In genomic region chr4:151169223-151169622, GRCh38 we compare ENCODE assay signal across 10 cellular contexts.
DNase-seq lines count a peak whose midpoint lies in the region; ATAC-seq and TF ChIP-seq lines count a peak whose summit lies in the region.
"Had no signal": no experiment of that assay in that cellular context is flagged by ENCODE, and none has a peak within 500 bp of the region (broad histone marks: within the 10 kb centered on the region; RNA-seq: fewer than 3 reads in every experiment).

No MANE protein-coding gene starts in this region.

- peaks cover 0 to 72% (median 22%) of the 10 kb centered on the region in 12 donors for H3K4me1 ChIP-seq in heart left ventricle
- peaks cover 6% of the 10 kb centered on the region for H3K4me1 ChIP-seq in psoas muscle

- H3K27ac ChIP-seq in heart left ventricle = peak overlapping the region in 9 of 12 donors; percentile 4 to 72 (median 51)
- no peak overlapping the region for H3K27ac ChIP-seq in psoas muscle
- H3K27ac ChIP-seq: HL-60 had no signal

- no peaks in the 10 kb centered on the region for H3K4me1 Mint-ChIP-seq in effector memory CD8-positive, alpha-beta T cell (ENCODE audit: low read depth in 2 of 2)

- DNase-seq in ELF-1 (ENCODE audit: low read depth, low spot score) = peak; percentile 48
- DNase-seq in heart left ventricle = peak; percentile 71 to 84 (median 80)
- DNase-seq in psoas muscle = peak; percentile 66 to 69
- no peak for DNase-seq in 8988T
- DNase-seq in effector memory CD8-positive, alpha-beta T cell = no peak
- DNase-seq in activated CD8-positive, alpha-beta memory T cell treated with anti-CD3 and anti-CD28 coated beads, Interleukin-2, amount 50 U/mL, for 4 hours = no peak

- H3K9me3 ChIP-seq in heart left ventricle (no peaks in the 10 kb centered on the region), psoas muscle (no peaks in the 10 kb centered on the region)

- no peaks in the 10 kb centered on the region for H3K9me3 Mint-ChIP-seq in effector memory CD8-positive, alpha-beta T cell
- H3K9me3 Mint-ChIP-seq: T-helper 1 cell treated with Interleukin-12 subunit alpha and Interleukin-12 subunit beta and Interleukin-4 antibody, amounts not matched to agents 30 μg/mL and 1 μg/mL, for 36 hours had no signal

- H3K27me3 Mint-ChIP-seq in effector memory CD8-positive, alpha-beta T cell = peaks cover 46 to 51% of the 10 kb centered on the region in 2 donors

- ATAC-seq in SK-N-SH treated with all-trans-retinoic acid at 6 μM for 48 hours (peak; percentile 97), heart left ventricle (peak; percentile 87 to 97 (median 96)), psoas muscle (peak; percentile 61 to 79 (median 74)), HG02885 (IDR thresholded peaks at IDR 0.05; ENCODE audit: poor library complexity, unreplicated experiment) (no peak)
- no peak for ATAC-seq in effector memory CD8-positive, alpha-beta T cell (replicated peaks)

- H3K36me3 Mint-ChIP-seq in effector memory CD8-positive, alpha-beta T cell (ENCODE audit: insufficient read depth) = no peaks in the 10 kb centered on the region

- TF ChIP-seq CTCF in heart left ventricle (IDR thresholded peaks at IDR 0.05) (no peak), psoas muscle (IDR thresholded peaks at IDR 0.05) (no peak)

- 35 to 44% (median 37%) methylated on average over 7 of the region's 7 CpGs for WGBS in heart left ventricle, 4 donors
- WGBS in psoas muscle, 3 donors = 46 to 58% (median 54%) methylated on average over 7 of the region's 7 CpGs

- no peak overlapping the region for H3K27ac Mint-ChIP-seq in effector memory CD8-positive, alpha-beta T cell
- H3K27ac Mint-ChIP-seq: T-helper 1 cell treated with Interleukin-12 subunit alpha and Interleukin-12 subunit beta and Interleukin-4 antibody, amounts not matched to agents 30 μg/mL and 1 μg/mL, for 36 hours had no signal

- peaks cover 0 to 41% (median 10%) of the 10 kb centered on the region in 9 donors for H3K36me3 ChIP-seq in heart left ventricle
- peaks cover 0 to 26% of the 10 kb centered on the region in 2 donors for H3K36me3 ChIP-seq in psoas muscle (ENCODE audit: insufficient read depth in 1 of 2, low read depth in 1 of 2)

- no peaks in the 10 kb centered on the region for H3K27me3 ChIP-seq in heart left ventricle
- H3K27me3 ChIP-seq in psoas muscle (ENCODE audit: insufficient read depth in 3 of 3, low read length in 2 of 3) = no peaks in the 10 kb centered on the region

- intact Hi-C loops in heart left ventricle (cut with DNase I) (no loop called here), psoas muscle (cut with DNase I) (no loop called here)

- no peak overlapping the region for H3K4me3 Mint-ChIP-seq in effector memory CD8-positive, alpha-beta T cell
- H3K4me3 Mint-ChIP-seq: T-helper 1 cell treated with Interleukin-12 subunit alpha and Interleukin-12 subunit beta and Interleukin-4 antibody, amounts not matched to agents 30 μg/mL and 1 μg/mL, for 36 hours had no signal

- H3K4me3 ChIP-seq in heart left ventricle = no peak overlapping the region
- H3K4me3 ChIP-seq in psoas muscle = no peak overlapping the region

- TF ChIP-seq POLR2A in heart left ventricle (IDR thresholded peaks at IDR 0.05) = no peak

TF ChIP-seq in SK-N-SH treated with all-trans-retinoic acid at 6 μM for 48 hours, 23 proteins besides CTCF, POLR2A, EP300 and RAD21:
- TF ChIP-seq ZNF70 (CRISPR knock-in tag; IDR thresholded peaks at IDR 0.05) (peak; percentile 81), TCF4 (CRISPR knock-in tag; IDR thresholded peaks at IDR 0.05; ENCODE audit: borderline replicate concordance) (peak; percentile 85), ZFP30 (CRISPR knock-in tag; IDR thresholded peaks at IDR 0.05) (no peak), ZFP3 (CRISPR knock-in tag; IDR thresholded peaks at IDR 0.05) (no peak), ISL1 (CRISPR knock-in tag; IDR thresholded peaks at IDR 0.05) (peak; percentile 49; the same call in 1 of the 2 replicates), GLIS3 (CRISPR knock-in tag; IDR thresholded peaks at IDR 0.05) (0 out of 2 replicates have a peak, but pooled peaks have one; percentile 24), SNAI2 (CRISPR knock-in tag; IDR thresholded peaks at IDR 0.05) (peak; percentile 57; the same call in 1 of the 2 replicates)
- TF ChIP-seq, protein P1, sequence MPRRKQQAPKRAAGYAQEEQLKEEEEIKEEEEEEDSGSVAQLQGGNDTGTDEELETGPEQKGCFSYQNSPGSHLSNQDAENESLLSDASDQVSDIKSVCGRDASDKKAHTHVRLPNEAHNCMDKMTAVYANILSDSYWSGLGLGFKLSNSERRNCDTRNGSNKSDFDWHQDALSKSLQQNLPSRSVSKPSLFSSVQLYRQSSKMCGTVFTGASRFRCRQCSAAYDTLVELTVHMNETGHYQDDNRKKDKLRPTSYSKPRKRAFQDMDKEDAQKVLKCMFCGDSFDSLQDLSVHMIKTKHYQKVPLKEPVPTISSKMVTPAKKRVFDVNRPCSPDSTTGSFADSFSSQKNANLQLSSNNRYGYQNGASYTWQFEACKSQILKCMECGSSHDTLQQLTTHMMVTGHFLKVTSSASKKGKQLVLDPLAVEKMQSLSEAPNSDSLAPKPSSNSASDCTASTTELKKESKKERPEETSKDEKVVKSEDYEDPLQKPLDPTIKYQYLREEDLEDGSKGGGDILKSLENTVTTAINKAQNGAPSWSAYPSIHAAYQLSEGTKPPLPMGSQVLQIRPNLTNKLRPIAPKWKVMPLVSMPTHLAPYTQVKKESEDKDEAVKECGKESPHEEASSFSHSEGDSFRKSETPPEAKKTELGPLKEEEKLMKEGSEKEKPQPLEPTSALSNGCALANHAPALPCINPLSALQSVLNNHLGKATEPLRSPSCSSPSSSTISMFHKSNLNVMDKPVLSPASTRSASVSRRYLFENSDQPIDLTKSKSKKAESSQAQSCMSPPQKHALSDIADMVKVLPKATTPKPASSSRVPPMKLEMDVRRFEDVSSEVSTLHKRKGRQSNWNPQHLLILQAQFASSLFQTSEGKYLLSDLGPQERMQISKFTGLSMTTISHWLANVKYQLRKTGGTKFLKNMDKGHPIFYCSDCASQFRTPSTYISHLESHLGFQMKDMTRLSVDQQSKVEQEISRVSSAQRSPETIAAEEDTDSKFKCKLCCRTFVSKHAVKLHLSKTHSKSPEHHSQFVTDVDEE (CRISPR knock-in tag; IDR thresholded peaks at IDR 0.05) = peak; percentile 72

Comparison
In these comparisons a context has a peak if more than half of its experiments do, and no peak if none do; other contexts are left out.
1. DNase-seq: peak in ELF-1 (single experiment), heart left ventricle (5 of 5) and psoas muscle (2 of 2); none in 8988T (single experiment), effector memory CD8-positive, alpha-beta T cell (0 of 3) and activated CD8-positive, alpha-beta memory T cell treated with anti-CD3 and anti-CD28 coated beads, Interleukin-2, amount 50 U/mL, for 4 hours (single experiment).
2. ATAC-seq: peak in SK-N-SH treated with all-trans-retinoic acid at 6 μM for 48 hours (single experiment), heart left ventricle (4 of 4) and psoas muscle (4 of 4); none in HG02885 (single experiment) and effector memory CD8-positive, alpha-beta T cell (single experiment).